ENCODE assay signal across 25 cellular contexts in genomic region chr2:128600606-128601297, GRCh38.
DNase-seq lines count a peak whose midpoint lies in the region; ATAC-seq and TF ChIP-seq lines count a peak whose summit lies in the region.
"Had no signal": no experiment of that assay in that cellular context is flagged by ENCODE, and none has a peak within 500 bp of the region (broad histone marks: within the 10 kb centered on the region; RNA-seq: fewer than 3 reads in every experiment).

No MANE protein-coding gene starts in this region.

- H3K9me3 ChIP-seq in Karpas-422 (ENCODE audit: low read length) (no peaks in the 10 kb centered on the region), gastrocnemius medialis (no peaks in the 10 kb centered on the region)
- H3K9me3 ChIP-seq: HAP-1, testis had no signal

- H3K4me3 ChIP-seq in Karpas-422 (ENCODE audit: low read length) (no peak overlapping the region), gastrocnemius medialis (no peak overlapping the region)
- H3K4me3 ChIP-seq: HAP-1, smooth muscle cell, testis had no signal

- in situ Hi-C loops in gastrocnemius medialis (cut with MboI; ENCODE audit: low sequenced_read_pairs in 4 of 4) = no loop called here

- no peak overlapping the region for H2AFZ ChIP-seq in Karpas-422 (ENCODE audit: low read length)

- H3K79me2 ChIP-seq in Karpas-422 (ENCODE audit: low read length) = no peaks in the 10 kb centered on the region

- no peaks in the 10 kb centered on the region for H3K9me2 ChIP-seq in Karpas-422 (replicated peaks; ENCODE audit: insufficient read depth, low read length)

- intact Hi-C loops in gastrocnemius medialis (cut with DNase I; ENCODE audit: low total_unique reads) = no loop called here

- no peak overlapping the region for H3K4me2 ChIP-seq in Karpas-422 (ENCODE audit: low read depth, low read length, poor library complexity, severe bottlenecking)
- H3K4me2 ChIP-seq: smooth muscle cell had no signal

- ATAC-seq in gastrocnemius medialis = no peak
- ATAC-seq in GM18520 (IDR thresholded peaks at IDR 0.05; ENCODE audit: unreplicated experiment) = no peak
- ATAC-seq: stimulated activated memory B cell treated with anti-CD40 and anti-IgM and Interleukin-4, amounts not matched to agents 10 μg/mL and 1 μg/mL and 100 μg/mL, for 72 hours had no signal

- H3K9ac ChIP-seq in Karpas-422 (ENCODE audit: low read length) = no peak overlapping the region

- H3K36me3 ChIP-seq in Karpas-422 (ENCODE audit: insufficient read depth, low read length) = no peaks in the 10 kb centered on the region
- H3K36me3 ChIP-seq in gastrocnemius medialis = no peaks in the 10 kb centered on the region
- H3K36me3 ChIP-seq: HAP-1 had no signal

- no peak for TF ChIP-seq POLR2A in gastrocnemius medialis (IDR thresholded peaks at IDR 0.05)

- no peak overlapping the region for H3K27ac ChIP-seq in Karpas-422 (ENCODE audit: low read length)
- no peak overlapping the region for H3K27ac ChIP-seq in gastrocnemius medialis
- H3K27ac ChIP-seq: C4-2B, testis had no signal

- TF ChIP-seq CTCF in gastrocnemius medialis (IDR thresholded peaks at IDR 0.05 in 4 of 5, conservative IDR thresholded peaks at IDR 0.05 in 1 of 5) = no peak

- H3K27me3 ChIP-seq in Karpas-422 (ENCODE audit: low read length) (no peaks in the 10 kb centered on the region), gastrocnemius medialis (no peaks in the 10 kb centered on the region)
- H3K27me3 ChIP-seq: testis had no signal

- DNase-seq in activated effector memory CD4-positive, alpha-beta T cell treated with anti-CD3 and anti-CD28 coated beads, Interleukin-2, amount 50 U/mL, for 16 hours = peak; percentile 48
- DNase-seq in activated effector memory CD4-positive, alpha-beta T cell treated with Interleukin-2 at 50 U/mL for 16 hours = no peak
- peak; percentile 43 for DNase-seq in Karpas-422
- peak; percentile 70 for DNase-seq in islet precursor cell
- peak; percentile 60 for DNase-seq in retina
- DNase-seq in gastrocnemius medialis = no peak
- no peak for DNase-seq in dermis blood vessel endothelial cell
- DNase-seq: activated B cell treated with CpG ODN at 0.5 μM for 24 hours; activated CD4-positive, alpha-beta memory T cell treated with anti-CD3 and anti-CD28 coated beads, Interleukin-2, amount 10 ng/mL, durations not matched to agents 7 days and 5 days; activated naive CD4-positive, alpha-beta T cell treated with anti-CD3 and anti-CD28 coated beads for 36 hours; caudate nucleus; EL; glutamatergic neuron; mesendoderm; naive B cell; NCI-H1105; NCI-H2029; NCI-H748 treated with DMSO at 0.1 percent for 48 hours; T-helper 9 cell; testis had no signal

- no peaks in the 10 kb centered on the region; the same call in 1 of the 2 replicates for H3K4me1 ChIP-seq in Karpas-422 (ENCODE audit: low read length)
- H3K4me1 ChIP-seq in gastrocnemius medialis = no peaks in the 10 kb centered on the region
- H3K4me1 ChIP-seq: HAP-1 had no signal

- no peaks in the 10 kb centered on the region for H4K20me1 ChIP-seq in Karpas-422 (ENCODE audit: insufficient read depth, low read depth, low read length)

Comparison
In these comparisons a context has a peak if more than half of its experiments do, and no peak if none do; other contexts are left out.
1. DNase-seq: peak in activated effector memory CD4-positive, alpha-beta T cell treated with anti-CD3 and anti-CD28 coated beads, Interleukin-2, amount 50 U/mL, for 16 hours (single experiment), Karpas-422 (single experiment), islet precursor cell (single experiment) and retina (single experiment); none in activated effector memory CD4-positive, alpha-beta T cell treated with Interleukin-2 at 50 U/mL for 16 hours (single experiment), gastrocnemius medialis (0 of 2) and dermis blood vessel endothelial cell (single experiment).